In genomic region chr5:16457853-16458252, GRCh38 we compare ENCODE assay signal across 19 cellular contexts. TPM values are rescaled to one million over a fixed set of nuclear protein-coding genes. Genes with fewer than 3 reads are reported as not detected.
DNase-seq lines count a peak whose midpoint lies in the region; ATAC-seq and TF ChIP-seq lines count a peak whose summit lies in the region.
"Had no signal": no experiment of that assay in that cellular context is flagged by ENCODE, and none has a peak within 500 bp of the region (broad histone marks: within the 10 kb centered on the region; RNA-seq: fewer than 3 reads in every experiment).

No MANE protein-coding gene starts in this region.

- no peaks in the 10 kb centered on the region for H3K9me3 Mint-ChIP-seq in activated CD4-positive, alpha-beta T cell treated with anti-CD3 and anti-CD28 coated beads for 36 hours (ENCODE audit: low read depth)
- no peaks in the 10 kb centered on the region for H3K9me3 Mint-ChIP-seq in activated CD4-positive, alpha-beta T cell treated with anti-CD3 and anti-CD28 coated beads, Interleukin-2, amount 10 ng/mL, durations not matched to agents 7 days and 5 days
- peaks cover 0 to 2% (median 0%) of the 10 kb centered on the region in 11 donors for H3K9me3 Mint-ChIP-seq in naive thymus-derived CD4-positive, alpha-beta T cell
- H3K9me3 Mint-ChIP-seq: neural crest cell; stimulated activated naive CD8-positive, alpha-beta T cell treated with anti-CD3 and anti-CD28 coated beads, Interleukin-15, amount 100 ng/mL, for 72 hours had no signal

- peaks cover 74 to 91% of the 10 kb centered on the region in 2 experiments for H3K36me3 ChIP-seq in HEK293 (ENCODE audit: control insufficient read depth in 2 of 2, insufficient read depth in 1 of 2, low read length in 2 of 2)
- peaks cover 89% of the 10 kb centered on the region for H3K36me3 ChIP-seq in adipocyte (ENCODE audit: control insufficient read depth, insufficient read depth, low read length, severe bottlenecking)
- H3K36me3 ChIP-seq in naive thymus-derived CD4-positive, alpha-beta T cell (ENCODE audit: control insufficient read depth in 2 of 3, insufficient read depth in 3 of 3, low read length in 3 of 3), result peaks cover 24 to 75% (median 40%) of the 10 kb centered on the region in 3 experiments

- intact Hi-C loops in activated CD4-positive, alpha-beta T cell treated with anti-CD3 and anti-CD28 coated beads for 36 hours (cut with DNase I, micrococcal nuclease), result loop anchor here in 1 of 2 experiments (10.0 kb wide), 1 partner anchor 1873 kb away; the partner anchor contains the start of gene OTULINL
- intact Hi-C loops in naive thymus-derived CD4-positive, alpha-beta T cell (cut with micrococcal nuclease), result loop anchor here (2.0 to 10.0 kb wide), 3 partner anchors 209 to 1353 kb away; no protein-coding TSS in a partner anchor

- peak overlapping the region; percentile 35 for H3K9ac ChIP-seq in adipocyte (ENCODE audit: low read length)

- H3K27ac Mint-ChIP-seq in activated CD4-positive, alpha-beta T cell treated with anti-CD3 and anti-CD28 coated beads for 36 hours, result peak overlapping the region; percentile 77
- H3K27ac Mint-ChIP-seq in activated CD4-positive, alpha-beta T cell treated with anti-CD3 and anti-CD28 coated beads, Interleukin-2, amount 10 ng/mL, durations not matched to agents 7 days and 5 days, result no peak overlapping the region
- H3K27ac Mint-ChIP-seq in naive thymus-derived CD4-positive, alpha-beta T cell, result peak overlapping the region in 7 of 9 donors; percentile 1 to 48 (median 13)

- DNase-seq in activated CD4-positive, alpha-beta T cell treated with anti-CD3 and anti-CD28 coated beads for 36 hours, result peak; percentile 17
- no peak for DNase-seq in activated CD4-positive, alpha-beta T cell treated with anti-CD3 and anti-CD28 coated beads, Interleukin-2, amount 10 ng/mL, durations not matched to agents 7 days and 5 days
- DNase-seq in adipocyte (ENCODE audit: low read depth), result peak; percentile 14
- no peak for DNase-seq in naive thymus-derived CD4-positive, alpha-beta T cell
- no peak for DNase-seq in kidney glomerular epithelial cell (lab: John Stamatoyannopoulos, UW)
- no peak for DNase-seq in SHP77 treated with DMSO at 0.1 percent for 48 hours (lab: John Stamatoyannopoulos, UW)
- DNase-seq in iPS-NIHi11 (ENCODE audit: low spot score), result no peak
- DNase-seq: DMS79; foreskin keratinocyte; NCI-H2081 treated with DMSO at 0.1 percent for 48 hours; NCI-H69; PC-3; stimulated activated CD4-positive, alpha-beta T cell treated with anti-CD3 and anti-CD28 coated beads, Interleukin-15, amount 100 ng/mL, for 24 hours; stimulated activated naive CD8-positive, alpha-beta T cell treated with anti-CD3 and anti-CD28 coated beads, Interleukin-15, amount 100 ng/mL, for 72 hours; upper lobe of right lung had no signal

- peaks cover 63% of the 10 kb centered on the region for H3K36me3 Mint-ChIP-seq in activated CD4-positive, alpha-beta T cell treated with anti-CD3 and anti-CD28 coated beads for 36 hours (ENCODE audit: low read depth)
- H3K36me3 Mint-ChIP-seq in activated CD4-positive, alpha-beta T cell treated with anti-CD3 and anti-CD28 coated beads, Interleukin-2, amount 10 ng/mL, durations not matched to agents 7 days and 5 days (ENCODE audit: low read depth), result peaks cover 57% of the 10 kb centered on the region
- peaks cover 14 to 45% (median 28%) of the 10 kb centered on the region in 5 donors for H3K36me3 Mint-ChIP-seq in naive thymus-derived CD4-positive, alpha-beta T cell

- H3K4me3 Mint-ChIP-seq in activated CD4-positive, alpha-beta T cell treated with anti-CD3 and anti-CD28 coated beads for 36 hours, result peak overlapping the region; percentile 5
- no peak overlapping the region for H3K4me3 Mint-ChIP-seq in activated CD4-positive, alpha-beta T cell treated with anti-CD3 and anti-CD28 coated beads, Interleukin-2, amount 10 ng/mL, durations not matched to agents 7 days and 5 days
- H3K4me3 Mint-ChIP-seq in naive thymus-derived CD4-positive, alpha-beta T cell, result peak overlapping the region in 4 of 10 donors; percentile 1 to 33 (median 18)
- H3K4me3 Mint-ChIP-seq: neural crest cell had no signal

- H3K27me3 ChIP-seq in adipocyte (replicated peaks; ENCODE audit: control insufficient read depth, insufficient read depth, low read length), result no peaks in the 10 kb centered on the region
- no peaks in the 10 kb centered on the region for H3K27me3 ChIP-seq in naive thymus-derived CD4-positive, alpha-beta T cell (ENCODE audit: control insufficient read depth in 2 of 2, insufficient read depth in 2 of 2, low read length in 2 of 2)
- H3K27me3 ChIP-seq: foreskin keratinocyte, upper lobe of right lung had no signal

- H3K9me3 ChIP-seq in HEK293 (ENCODE audit: control insufficient read depth, insufficient read depth, low read depth, low read length) (no peaks in the 10 kb centered on the region), adipocyte (ENCODE audit: control insufficient read depth, low read length) (no peaks in the 10 kb centered on the region)
- H3K9me3 ChIP-seq in naive thymus-derived CD4-positive, alpha-beta T cell (ENCODE audit: control insufficient read depth in 2 of 3, low read length in 3 of 3), result no peaks in the 10 kb centered on the region
- H3K9me3 ChIP-seq: upper lobe of right lung had no signal

- POLR2A ChIA-PET in activated CD4-positive, alpha-beta T cell treated with anti-CD3 and anti-CD28 coated beads for 36 hours (lab: Charles Lee), result interaction anchor here (0.6 kb wide), 2 partner anchors 8 to 151 kb away, joined by 4 to 5 read pairs; no protein-coding TSS in a partner anchor
- POLR2A ChIA-PET in activated CD4-positive, alpha-beta T cell treated with anti-CD3 and anti-CD28 coated beads, Interleukin-2, amount 10 ng/mL, durations not matched to agents 7 days and 5 days (lab: Charles Lee), result no interaction called here
- POLR2A ChIA-PET in HEK293 (lab: Yijun Ruan, JAX), result no interaction called here
- POLR2A ChIA-PET in naive thymus-derived CD4-positive, alpha-beta T cell (lab: Charles Lee), result interaction anchor here (1.7 kb wide), 1 partner anchor 159 kb away, joined by 5 read pairs; the partner anchor contains the start of gene RETREG1

- ATAC-seq in activated CD4-positive, alpha-beta T cell treated with anti-CD3 and anti-CD28 coated beads for 36 hours, result peak; percentile 37
- ATAC-seq in naive thymus-derived CD4-positive, alpha-beta T cell, result no peak
- ATAC-seq: foreskin keratinocyte; PC-3; stimulated activated naive CD8-positive, alpha-beta T cell treated with anti-CD3 and anti-CD28 coated beads, Interleukin-15, amount 100 ng/mL, for 72 hours; upper lobe of right lung had no signal

- no peak overlapping the region for H3K27ac ChIP-seq in HEK293 (ENCODE audit: extremely low read depth, low read depth, low read length)
- H3K27ac ChIP-seq in naive thymus-derived CD4-positive, alpha-beta T cell (ENCODE audit: low read depth, low read length), result peak overlapping the region; percentile 20
- H3K27ac ChIP-seq: C4-2B, foreskin keratinocyte, upper lobe of right lung had no signal

- H3K4me1 Mint-ChIP-seq in activated CD4-positive, alpha-beta T cell treated with anti-CD3 and anti-CD28 coated beads for 36 hours, result peaks cover 68% of the 10 kb centered on the region
- H3K4me1 Mint-ChIP-seq in activated CD4-positive, alpha-beta T cell treated with anti-CD3 and anti-CD28 coated beads, Interleukin-2, amount 10 ng/mL, durations not matched to agents 7 days and 5 days, result peaks cover 58% of the 10 kb centered on the region
- H3K4me1 Mint-ChIP-seq in naive thymus-derived CD4-positive, alpha-beta T cell, result peaks cover 45 to 93% (median 79%) of the 10 kb centered on the region in 7 donors

- H3K27me3 Mint-ChIP-seq in activated CD4-positive, alpha-beta T cell treated with anti-CD3 and anti-CD28 coated beads for 36 hours, result no peaks in the 10 kb centered on the region
- no peaks in the 10 kb centered on the region for H3K27me3 Mint-ChIP-seq in activated CD4-positive, alpha-beta T cell treated with anti-CD3 and anti-CD28 coated beads, Interleukin-2, amount 10 ng/mL, durations not matched to agents 7 days and 5 days
- H3K27me3 Mint-ChIP-seq in naive thymus-derived CD4-positive, alpha-beta T cell, result no peaks in the 10 kb centered on the region
- H3K27me3 Mint-ChIP-seq: stimulated activated naive CD8-positive, alpha-beta T cell treated with anti-CD3 and anti-CD28 coated beads, Interleukin-15, amount 100 ng/mL, for 72 hours had no signal

- CTCF ChIA-PET in activated CD4-positive, alpha-beta T cell treated with anti-CD3 and anti-CD28 coated beads for 36 hours (lab: Charles Lee), result interaction anchor here (0.6 to 4.3 kb wide), 7 partner anchors 11 to 1089 kb away, joined by 3 to 37 read pairs (median 13); no protein-coding TSS in a partner anchor
- CTCF ChIA-PET in activated CD4-positive, alpha-beta T cell treated with anti-CD3 and anti-CD28 coated beads, Interleukin-2, amount 10 ng/mL, durations not matched to agents 7 days and 5 days (lab: Charles Lee), result interaction anchor here (0.6 to 1.2 kb wide), 5 partner anchors 9 to 297 kb away, joined by 3 read pairs; no protein-coding TSS in a partner anchor
- CTCF ChIA-PET in HEK293 (lab: Yijun Ruan, JAX), result interaction anchor here (0.8 to 10.9 kb wide), 12 partner anchors 9 to 733 kb away, joined by 3 to 137 read pairs (median 4); no protein-coding TSS in a partner anchor
- CTCF ChIA-PET in naive thymus-derived CD4-positive, alpha-beta T cell (lab: Charles Lee), result interaction anchor here (1.2 to 2.3 kb wide), 4 partner anchors 13 to 215 kb away, joined by 4 to 9 read pairs (median 4); no protein-coding TSS in a partner anchor

- TF ChIP-seq CTCF in HEK293 (tag by site-specific recombination; IDR thresholded peaks at IDR 0.05), result no peak

- no peaks in the 10 kb centered on the region for H3K4me1 ChIP-seq in HEK293 (ENCODE audit: control insufficient read depth, insufficient read depth, low read length)
- peaks cover 77% of the 10 kb centered on the region for H3K4me1 ChIP-seq in adipocyte (ENCODE audit: control insufficient read depth, insufficient read depth, low read length)
- peaks cover 24 to 27% of the 10 kb centered on the region in 2 donors for H3K4me1 ChIP-seq in naive thymus-derived CD4-positive, alpha-beta T cell (ENCODE audit: control insufficient read depth in 2 of 2, insufficient read depth in 2 of 2, low read length in 2 of 2)

- H3K4me3 ChIP-seq in HEK293 (ENCODE audit: low read depth, low read length) (no peak overlapping the region), adipocyte (ENCODE audit: low read length) (no peak overlapping the region)
- H3K4me3 ChIP-seq in naive thymus-derived CD4-positive, alpha-beta T cell (ENCODE audit: low read length), result no peak overlapping the region
- H3K4me3 ChIP-seq: lung, upper lobe of right lung had no signal

TF ChIP-seq in HEK293, 187 proteins besides CTCF, POLR2A, EP300 and RAD21:
- TF ChIP-seq REPIN1 (tag by site-specific recombination; IDR thresholded peaks at IDR 0.05; ENCODE audit: low read depth) (no peak), ZFHX2 (tag by site-specific recombination; conservative IDR thresholded peaks at IDR 0.05) (peak; percentile 50)

RNA-seq across cellular contexts. Expression of gene ZNF622, which starts 7.7 kb away (rescaled TPM):
- 10 to 100 TPM; 30.9 to 36.3 TPM for total RNA-seq in activated CD4-positive, alpha-beta T cell treated with anti-CD3 and anti-CD28 coated beads for 36 hours
- total RNA-seq in activated CD4-positive, alpha-beta T cell treated with anti-CD3 and anti-CD28 coated beads, Interleukin-2, amount 10 ng/mL, durations not matched to agents 7 days and 5 days, result 10 to 100 TPM; 28.7 to 30.9 TPM
- 10 to 100 TPM; 31.8 to 40.7 (median 36.0) TPM for total RNA-seq in naive thymus-derived CD4-positive, alpha-beta T cell
- polyA plus RNA-seq in naive thymus-derived CD4-positive, alpha-beta T cell, result 10 to 100 TPM; 59.0 to 78.7 TPM

Comparison
In these comparisons a context has a peak if more than half of its experiments do, and no peak if none do; other contexts are left out.
1. DNase-seq: peak in activated CD4-positive, alpha-beta T cell treated with anti-CD3 and anti-CD28 coated beads for 36 hours (single experiment) and adipocyte (single experiment); none in activated CD4-positive, alpha-beta T cell treated with anti-CD3 and anti-CD28 coated beads, Interleukin-2, amount 10 ng/mL, durations not matched to agents 7 days and 5 days (single experiment), naive thymus-derived CD4-positive, alpha-beta T cell (0 of 9), kidney glomerular epithelial cell (single experiment), SHP77 treated with DMSO at 0.1 percent for 48 hours (single experiment) and iPS-NIHi11 (single experiment).
2. POLR2A ChIA-PET loops: an anchor here in activated CD4-positive, alpha-beta T cell treated with anti-CD3 and anti-CD28 coated beads for 36 hours (0.6 kb wide) and naive thymus-derived CD4-positive, alpha-beta T cell (1.7 kb wide); none called in activated CD4-positive, alpha-beta T cell treated with anti-CD3 and anti-CD28 coated beads, Interleukin-2, amount 10 ng/mL, durations not matched to agents 7 days and 5 days and HEK293.